ENCODE assay signal across 20 cellular contexts in the genomic region with DNA sequence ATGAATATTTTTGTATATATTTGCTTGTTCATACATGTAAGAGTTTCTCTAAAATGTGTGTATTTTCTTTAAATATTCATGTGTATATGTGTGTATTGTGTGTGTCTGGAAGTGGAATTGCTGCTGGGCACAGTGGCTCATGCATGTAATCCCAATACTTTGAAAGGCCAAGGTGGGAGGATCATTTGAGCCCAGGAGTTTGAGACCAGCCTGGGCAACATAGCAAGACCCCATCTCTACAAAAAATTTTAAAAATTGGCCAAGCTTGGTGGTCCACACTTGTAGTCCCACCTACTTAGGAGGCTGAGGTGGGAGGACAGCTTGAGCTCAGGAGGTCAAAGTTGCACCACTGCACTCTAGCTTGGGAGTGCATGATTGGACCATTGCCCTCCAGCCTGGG.
"Had no signal": no experiment of that assay in that cellular context is flagged by ENCODE, and none has a peak within 500 bp of the region (broad histone marks: within the 10 kb centered on the region; RNA-seq: fewer than 3 reads in every experiment).

No MANE protein-coding gene starts in this region.

- H3K4me3 ChIP-seq: Peyer's patch, SJCRH30 had no signal

- ATAC-seq: PC-3, Right ventricle myocardium inferior, SK-N-SH treated with all-trans-retinoic acid at 6 μM for 48 hours had no signal

- H3K4me1 ChIP-seq: Peyer's patch, SJCRH30 had no signal

- H3K9me3 ChIP-seq: Peyer's patch, SJCRH30 had no signal

- H3K36me3 ChIP-seq: Peyer's patch, SJCRH30 had no signal

- DNase-seq: KBM-7, NCI-H1092 treated with DMSO at 0.1 percent for 48 hours, NCI-H1436, NCI-H187, NCI-H2029, NCI-H2081 treated with DMSO at 0.1 percent for 48 hours, NCI-H2171, NCI-H226, NCI-H446, NCI-H510A, NCI-H524 treated with DMSO at 0.1 percent for 48 hours, NCI-H69, NCI-H774, PC-3, Peyer's patch, SHP77 treated with DMSO at 0.1 percent for 48 hours, SJCRH30, T-helper 1 cell had no signal

- H3K27ac ChIP-seq: Peyer's patch, SJCRH30 had no signal
